ENCODE assay signal across 8 cellular contexts in the genomic region with DNA sequence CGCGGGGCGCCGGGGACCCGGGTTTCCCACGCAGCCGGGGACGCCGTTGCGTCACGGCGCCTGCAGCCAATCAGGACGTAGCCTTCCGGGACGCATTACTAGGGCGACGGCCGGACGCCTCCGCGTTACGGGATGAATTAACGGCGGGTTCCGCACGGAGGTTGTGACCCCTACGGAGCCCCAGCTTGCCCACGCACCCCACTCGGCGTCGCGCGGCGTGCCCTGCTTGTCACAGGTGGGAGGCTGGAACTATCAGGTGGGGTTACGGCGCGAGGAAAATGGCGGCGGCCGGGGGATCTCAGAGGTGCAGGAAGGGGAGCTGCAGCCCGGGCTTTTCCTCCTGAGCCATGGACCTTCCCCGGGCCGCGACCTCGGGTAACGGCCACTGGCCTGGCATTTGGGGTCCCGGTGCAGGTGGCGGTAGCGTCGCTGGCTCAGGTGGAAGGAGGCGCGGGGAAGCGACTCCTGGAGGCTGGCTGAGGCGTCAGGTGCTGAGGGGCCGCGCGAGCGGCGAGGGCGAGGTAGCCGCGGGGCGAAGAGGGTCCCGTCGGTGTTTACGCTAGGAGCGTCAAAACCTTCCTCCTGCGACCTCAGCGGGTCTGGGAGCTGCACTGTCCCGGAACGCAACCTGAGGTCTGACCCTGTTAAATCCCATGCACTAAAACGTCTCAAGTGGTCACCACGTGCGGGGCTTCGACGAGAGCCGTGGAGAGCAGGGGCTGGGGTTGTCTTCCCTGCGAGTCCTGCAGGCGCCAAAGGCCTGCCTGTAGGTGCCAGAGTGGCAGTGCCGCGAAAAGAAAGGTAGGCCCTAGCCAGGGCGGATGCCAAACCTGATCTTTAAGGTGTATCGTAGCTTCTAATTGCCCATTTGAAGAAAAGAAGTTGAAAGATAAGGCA. TPM values are rescaled to one million over a fixed set of nuclear protein-coding genes. Genes with fewer than 3 reads are reported as not detected.
DNase-seq lines count a peak whose midpoint lies in the region; ATAC-seq and TF ChIP-seq lines count a peak whose summit lies in the region.

Gene LCLAT1, plus strand, starts transcription at position 98 of the 897 bp plus-strand sequence. CDS start 78,345 bp downstream, outside the sequence.

- CTCF ChIA-PET in AG04449 (lab: Yijun Ruan, JAX) = interaction anchor here (0.7 to 1.7 kb wide), 8 partner anchors 9 to 282 kb away, joined by 3 to 7 read pairs (median 4); no protein-coding TSS in a partner anchor

- peak; percentile 95 for ATAC-seq in GM18520 (IDR thresholded peaks at IDR 0.05; ENCODE audit: unreplicated experiment)
- ATAC-seq in HG03045 (IDR thresholded peaks at IDR 0.05; ENCODE audit: unreplicated experiment) = peak; percentile 98

- H3K4me3 Mint-ChIP-seq in chondrocyte (ENCODE audit: unreplicated experiment) = peak within 1 kb of the TSS; percentile 90

- no peaks in the 10 kb centered on the region for H3K27me3 Mint-ChIP-seq in chondrocyte (ENCODE audit: low read depth)

- no peaks in the 10 kb centered on the region for H3K36me3 Mint-ChIP-seq in chondrocyte (ENCODE audit: low read depth)

- POLR2A ChIA-PET in AG04449 (lab: Yijun Ruan, JAX) = interaction anchor here (1.1 to 1.6 kb wide), 2 partner anchors 26 to 27 kb away, joined by 3 to 8 read pairs; no protein-coding TSS in a partner anchor

- peak; percentile 4 for TF ChIP-seq CTCF in AG04449 (IDR thresholded peaks at IDR 0.05; ENCODE audit: insufficient read depth, low read length, missing control alignments)
- TF ChIP-seq CTCF in chondrocyte (IDR thresholded peaks at IDR 0.05) = peak; percentile 53

- peak within 1 kb of the TSS; percentile 91 for H3K27ac Mint-ChIP-seq in chondrocyte (ENCODE audit: unreplicated experiment)

- no peaks in the 10 kb centered on the region for H3K9me3 Mint-ChIP-seq in chondrocyte (ENCODE audit: low read depth)

- DNase-seq in AG04449 (ENCODE audit: low read depth, low spot score) (no peak), NCI-H2227 (lab: John Stamatoyannopoulos, UW; ENCODE audit: unreplicated experiment) (peak; percentile 89), chondrocyte (ENCODE audit: low spot score) (peak; percentile 92), left kidney (ENCODE audit: low read depth, low spot score) (peak; percentile 91)
- peak; percentile 77 for DNase-seq in activated CD4-positive, alpha-beta T cell treated with anti-CD3 and anti-CD28 coated beads for 1 hour
- DNase-seq in stimulated activated CD4-positive, alpha-beta T cell treated with anti-CD3 and anti-CD28 coated beads, Interleukin-1b, Interleukin-23, amount 100 ng/mL, for 48 hours = peak; percentile 89

- H3K4me1 Mint-ChIP-seq in chondrocyte (ENCODE audit: low read depth) = peaks cover 23% of the 10 kb centered on the region

- H3K4me3 ChIP-seq in AG04449 (ENCODE audit: low read depth, low read length) = peak within 1 kb of the TSS; percentile 91

RNA-seq across cellular contexts. Expression of gene LCLAT1, which starts in this region (rescaled TPM):
- total RNA-seq in chondrocyte = 17.4 to 19.5 TPM (median 17.8 TPM) in 3 replicates
